18 cellular contexts compared by ENCODE assay signal in genomic region chr7:105857009-105857952, GRCh38. TPM values are rescaled to one million over a fixed set of nuclear protein-coding genes. Genes with fewer than 3 reads are reported as not detected.
DNase-seq lines count a peak whose midpoint lies in the region; ATAC-seq and TF ChIP-seq lines count a peak whose summit lies in the region.
"Had no signal": no experiment of that assay in that cellular context is flagged by ENCODE, and none has a peak within 500 bp of the region (broad histone marks: within the 10 kb centered on the region; RNA-seq: fewer than 3 reads in every experiment).

No MANE protein-coding gene starts in this region.

- ATAC-seq in CD4-positive, alpha-beta T cell (ENCODE audit: poor library complexity), result peak; percentile 77
- peak; percentile 42 for ATAC-seq in activated CD8-positive, alpha-beta T cell treated with anti-CD3 and anti-CD28 coated beads for 36 hours
- ATAC-seq in lung (ENCODE audit: insufficient read depth, low FRiP score), result no peak
- ATAC-seq: left lung, psoas muscle, Right ventricle myocardium inferior had no signal

- H3K27ac Mint-ChIP-seq in CD4-positive, alpha-beta T cell, result peak overlapping the region; percentile 47
- H3K27ac Mint-ChIP-seq in CD8-positive, alpha-beta memory T cell, result peak overlapping the region in 3 of 8 donors; percentile 22 to 68 (median 36)
- no peak overlapping the region for H3K27ac Mint-ChIP-seq in activated CD8-positive, alpha-beta T cell treated with anti-CD3 and anti-CD28 coated beads for 36 hours
- H3K27ac Mint-ChIP-seq: B cell had no signal

- no peaks in the 10 kb centered on the region for H3K27me3 ChIP-seq in CD4-positive, alpha-beta T cell (ENCODE audit: control insufficient read depth, insufficient read depth, low read length)
- H3K27me3 ChIP-seq in CD8-positive, alpha-beta memory T cell (ENCODE audit: insufficient read depth, low read length, poor library complexity, severe bottlenecking), result no peaks in the 10 kb centered on the region
- no peaks in the 10 kb centered on the region for H3K27me3 ChIP-seq in lung (ENCODE audit: control insufficient read depth, insufficient read depth)
- H3K27me3 ChIP-seq: breast epithelium, left lung, thyroid gland had no signal

- no peak for DNase-seq in CD4-positive, alpha-beta T cell
- DNase-seq in CD8-positive, alpha-beta memory T cell, result peak in 1 of 5 donors; percentile 38
- no peak for DNase-seq in activated CD8-positive, alpha-beta T cell treated with anti-CD3 and anti-CD28 coated beads for 36 hours
- DNase-seq in lung (ENCODE audit: low spot score), result no peak
- DNase-seq in stimulated activated CD4-positive, alpha-beta T cell treated with anti-CD3 and anti-CD28 coated beads, Interleukin-15, amount 100 ng/mL, for 24 hours, result no peak
- DNase-seq in AG20443 (ENCODE audit: low spot score), result no peak
- no peak for DNase-seq in KG1 (lab: John Stamatoyannopoulos, UW)
- DNase-seq: cortex of kidney; left lung; midbrain; NCI-H1436; NCI-H526; psoas muscle; stimulated activated CD4-positive, alpha-beta T cell treated with anti-CD3 and anti-CD28 coated beads, Interleukin-2, amount 100 ng/mL, for 24 hours; thyroid gland had no signal

- H3K9me3 ChIP-seq in CD4-positive, alpha-beta T cell (ENCODE audit: control insufficient read depth, low read length), result no peaks in the 10 kb centered on the region
- no peaks in the 10 kb centered on the region for H3K9me3 ChIP-seq in CD8-positive, alpha-beta memory T cell (ENCODE audit: low read length)
- H3K9me3 ChIP-seq in lung (ENCODE audit: control insufficient read depth in 2 of 2, insufficient read depth in 1 of 2, low read length in 1 of 2), result no peaks in the 10 kb centered on the region
- H3K9me3 ChIP-seq: breast epithelium, left lung, psoas muscle, thyroid gland had no signal

- H3K4me1 Mint-ChIP-seq in CD4-positive, alpha-beta T cell (ENCODE audit: low read depth), result peaks cover 48% of the 10 kb centered on the region
- H3K4me1 Mint-ChIP-seq in CD8-positive, alpha-beta memory T cell, result peaks cover 27 to 62% (median 42%) of the 10 kb centered on the region in 3 donors
- peaks cover 23% of the 10 kb centered on the region for H3K4me1 Mint-ChIP-seq in activated CD8-positive, alpha-beta T cell treated with anti-CD3 and anti-CD28 coated beads for 36 hours (ENCODE audit: low read depth)
- H3K4me1 Mint-ChIP-seq: B cell had no signal

- CTCF ChIA-PET in CD4-positive, alpha-beta T cell (lab: Charles Lee), result interaction anchor here (1.1 kb wide), 1 partner anchor 32 kb away, joined by 3 read pairs; no protein-coding TSS in a partner anchor
- CTCF ChIA-PET in CD8-positive, alpha-beta memory T cell (lab: Charles Lee), result interaction anchor here (1.4 to 1.9 kb wide), 2 partner anchors 20 to 153 kb away, joined by 3 to 6 read pairs; no protein-coding TSS in a partner anchor
- CTCF ChIA-PET in activated CD8-positive, alpha-beta T cell treated with anti-CD3 and anti-CD28 coated beads for 36 hours (lab: Charles Lee), result no interaction called here

- no peak overlapping the region for H3K4me3 ChIP-seq in CD8-positive, alpha-beta memory T cell (ENCODE audit: low read length)
- peak overlapping the region; percentile 12 for H3K4me3 ChIP-seq in lung
- H3K4me3 ChIP-seq: breast epithelium, left lung, psoas muscle, thyroid gland had no signal

- no peak for TF ChIP-seq CTCF in CD4-positive, alpha-beta T cell (IDR thresholded peaks at IDR 0.05)
- TF ChIP-seq CTCF in activated CD8-positive, alpha-beta T cell treated with anti-CD3 and anti-CD28 coated beads for 36 hours (IDR thresholded peaks at IDR 0.05), result no peak
- no peak for TF ChIP-seq CTCF in lung (IDR thresholded peaks at IDR 0.05; ENCODE audit: control extremely low read depth, extremely low read depth)

- H3K4me1 ChIP-seq in CD8-positive, alpha-beta memory T cell (ENCODE audit: insufficient read depth, low read length), result peaks cover 27% of the 10 kb centered on the region
- peaks cover 0 to 4% of the 10 kb centered on the region in 2 donors for H3K4me1 ChIP-seq in lung (ENCODE audit: control insufficient read depth in 2 of 2, insufficient read depth in 2 of 2, low read length in 2 of 2)
- H3K4me1 ChIP-seq: breast epithelium, left lung, psoas muscle, thyroid gland had no signal

- no peaks in the 10 kb centered on the region for H3K36me3 Mint-ChIP-seq in CD4-positive, alpha-beta T cell (ENCODE audit: low read depth)
- peaks cover 0 to 4% (median 0%) of the 10 kb centered on the region in 3 donors for H3K36me3 Mint-ChIP-seq in CD8-positive, alpha-beta memory T cell
- no peaks in the 10 kb centered on the region for H3K36me3 Mint-ChIP-seq in activated CD8-positive, alpha-beta T cell treated with anti-CD3 and anti-CD28 coated beads for 36 hours (ENCODE audit: low read depth)

- H3K36me3 ChIP-seq in CD8-positive, alpha-beta memory T cell (ENCODE audit: insufficient read depth, low read length), result no peaks in the 10 kb centered on the region
- H3K36me3 ChIP-seq in lung (ENCODE audit: control insufficient read depth in 2 of 2, insufficient read depth in 2 of 2, low read length in 2 of 2), result no peaks in the 10 kb centered on the region
- H3K36me3 ChIP-seq: breast epithelium, left lung, thyroid gland had no signal

- H3K9me3 Mint-ChIP-seq in CD4-positive, alpha-beta T cell, result no peaks in the 10 kb centered on the region
- no peaks in the 10 kb centered on the region for H3K9me3 Mint-ChIP-seq in CD8-positive, alpha-beta memory T cell
- H3K9me3 Mint-ChIP-seq in activated CD8-positive, alpha-beta T cell treated with anti-CD3 and anti-CD28 coated beads for 36 hours, result no peaks in the 10 kb centered on the region

- intact Hi-C loops in CD4-positive, alpha-beta T cell (cut with DNase I, micrococcal nuclease), result no loop called here
- intact Hi-C loops in activated CD8-positive, alpha-beta T cell treated with anti-CD3 and anti-CD28 coated beads for 36 hours (cut with micrococcal nuclease), result no loop called here

- no peak overlapping the region for H3K4me3 Mint-ChIP-seq in CD4-positive, alpha-beta T cell
- peak overlapping the region in 6 of 7 donors; percentile 9 to 81 (median 54) for H3K4me3 Mint-ChIP-seq in CD8-positive, alpha-beta memory T cell
- H3K4me3 Mint-ChIP-seq in activated CD8-positive, alpha-beta T cell treated with anti-CD3 and anti-CD28 coated beads for 36 hours, result no peak overlapping the region
- H3K4me3 Mint-ChIP-seq: B cell had no signal

- no peak overlapping the region for H3K27ac ChIP-seq in CD4-positive, alpha-beta T cell (ENCODE audit: low read depth, low read length)
- no peak overlapping the region for H3K27ac ChIP-seq in CD8-positive, alpha-beta memory T cell (ENCODE audit: low read depth, low read length)
- no peak overlapping the region for H3K27ac ChIP-seq in lung (ENCODE audit: low read depth in 1 of 2, low read length in 1 of 2)
- H3K27ac ChIP-seq: breast epithelium, left lung, psoas muscle, thyroid gland had no signal

- 71 to 82% methylated on average over 2 of the region's 2 CpGs for WGBS in lung, 2 donors

- POLR2A ChIA-PET in CD4-positive, alpha-beta T cell (lab: Charles Lee), result interaction anchor here (1.9 to 3.2 kb wide), 3 partner anchors 8 to 97 kb away, joined by 6 to 10 read pairs (median 7); partner anchors contain the start of gene ATXN7L1
- POLR2A ChIA-PET in CD8-positive, alpha-beta memory T cell (lab: Charles Lee), result interaction anchor here (0.5 to 1.6 kb wide), 2 partner anchors 8 to 291 kb away, joined by 3 to 5 read pairs; no protein-coding TSS in a partner anchor
- POLR2A ChIA-PET in activated CD8-positive, alpha-beta T cell treated with anti-CD3 and anti-CD28 coated beads for 36 hours (lab: Charles Lee), result no interaction called here

- H3K27me3 Mint-ChIP-seq in CD4-positive, alpha-beta T cell, result no peaks in the 10 kb centered on the region
- H3K27me3 Mint-ChIP-seq in CD8-positive, alpha-beta memory T cell, result no peaks in the 10 kb centered on the region
- no peaks in the 10 kb centered on the region for H3K27me3 Mint-ChIP-seq in activated CD8-positive, alpha-beta T cell treated with anti-CD3 and anti-CD28 coated beads for 36 hours

RNA-seq across cellular contexts. Expression of gene ATXN7L1, which starts 19.1 kb away (rescaled TPM):
- 10 to 100 TPM; 27.3 to 29.2 TPM for total RNA-seq in CD4-positive, alpha-beta T cell
- 1 to 10 TPM; 9.0 to 9.7 TPM for total RNA-seq in CD8-positive, alpha-beta memory T cell
- polyA plus RNA-seq in CD8-positive, alpha-beta memory T cell, result 18.0 TPM
- 1 to 10 TPM; 4.8 to 5.3 TPM for total RNA-seq in activated CD8-positive, alpha-beta T cell treated with anti-CD3 and anti-CD28 coated beads for 36 hours
- 10 to 100 TPM; 12.2 to 22.5 TPM for total RNA-seq in lung
- 1 to 10 TPM; 4.2 to 4.8 TPM for polyA plus RNA-seq in lung

Comparison
In these comparisons a context has a peak if more than half of its experiments do, and no peak if none do; other contexts are left out.
1. H3K4me3 Mint-ChIP-seq: peak in CD8-positive, alpha-beta memory T cell (6 of 7); none in CD4-positive, alpha-beta T cell (single experiment) and activated CD8-positive, alpha-beta T cell treated with anti-CD3 and anti-CD28 coated beads for 36 hours (single experiment).